14 cellular contexts compared by ENCODE assay signal in the genomic region with DNA sequence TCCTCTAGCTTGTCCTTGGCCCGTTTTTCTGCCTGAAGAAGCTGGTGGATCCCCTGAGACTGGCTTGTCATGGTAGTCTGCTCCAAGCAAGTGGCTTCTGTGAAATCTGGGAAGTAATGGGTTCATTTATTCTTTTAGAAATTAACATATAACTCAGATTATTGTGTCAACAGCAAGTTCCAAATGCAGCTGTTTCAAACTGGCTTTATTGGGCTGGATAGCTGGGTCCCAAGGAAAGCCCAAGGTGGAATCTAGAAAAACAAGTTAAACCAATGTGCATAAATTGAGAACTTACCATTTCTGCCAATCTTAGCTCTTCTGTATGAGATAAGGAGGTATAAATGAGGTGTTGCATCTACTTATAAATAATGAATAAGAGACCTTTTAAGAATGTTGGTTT. TPM values are rescaled to one million over a fixed set of nuclear protein-coding genes. Genes with fewer than 3 reads are reported as not detected.
"Had no signal": no experiment of that assay in that cellular context is flagged by ENCODE, and none has a peak within 500 bp of the region (broad histone marks: within the 10 kb centered on the region; RNA-seq: fewer than 3 reads in every experiment).

Gene ATP6V1G3 (minus strand): TSS at position 101 of the 400 bp plus-strand sequence. CDS start 30 bp downstream, at position 71.

- H3K4me1 Mint-ChIP-seq: neural progenitor cell had no signal

- H3K4me3 Mint-ChIP-seq: effector memory CD8-positive, alpha-beta T cell; neural progenitor cell had no signal

- H3K27me3 Mint-ChIP-seq: effector memory CD8-positive, alpha-beta T cell; memory B cell had no signal

- H3K9me3 Mint-ChIP-seq: effector memory CD8-positive, alpha-beta T cell; memory B cell; neural progenitor cell had no signal

- H3K9me3 ChIP-seq: left ventricle myocardium inferior, uterus had no signal

- DNase-seq: activated CD4-positive, CD25-positive, alpha-beta regulatory T cell; activated T-cell treated with anti-CD3 and anti-CD28 coated beads, Interleukin-2, amount 50 U/mL, for 1 hour; brain microvascular endothelial cell; effector memory CD8-positive, alpha-beta T cell; kidney; left ventricle myocardium inferior; retina; stimulated activated CD4-positive, alpha-beta T cell treated with anti-CD3 and anti-CD28 coated beads, Interleukin-4, amount 100 ng/mL, for 1 hour; stimulated activated CD8-positive, alpha-beta memory T cell treated with anti-CD3 and anti-CD28 coated beads, Interleukin-4, amount 100 ng/mL, for 48 hours; uterus had no signal

- H3K4me1 ChIP-seq: left ventricle myocardium inferior, neural progenitor cell, uterus had no signal

- ATAC-seq: effector memory CD8-positive, alpha-beta T cell had no signal

- H3K36me3 Mint-ChIP-seq: memory B cell, neural progenitor cell had no signal

- H3K9ac ChIP-seq: neural progenitor cell had no signal

- H3K36me3 ChIP-seq: brain microvascular endothelial cell, left ventricle myocardium inferior, neural progenitor cell, uterus had no signal

- H3K4me2 ChIP-seq: neural progenitor cell had no signal

- H3K4me3 ChIP-seq: left ventricle myocardium inferior, neural progenitor cell, uterus had no signal

- H3K27me3 ChIP-seq: brain microvascular endothelial cell, neural progenitor cell, uterus had no signal

- H3K27ac Mint-ChIP-seq: neural progenitor cell had no signal

- H3K27ac ChIP-seq: brain microvascular endothelial cell, left ventricle myocardium inferior, neural progenitor cell, uterus had no signal

- FAIRE-seq: kidney had no signal

RNA-seq across cellular contexts. Expression of gene ATP6V1G3, which starts in this region (rescaled TPM):
- total RNA-seq: epithelial cell of proximal tubule; left ventricle myocardium inferior; T-helper 1 cell treated with Interleukin-12 subunit alpha and Interleukin-12 subunit beta and Interleukin-4 antibody, amounts not matched to agents 30 ng/mL and 1 ng/mL, for 36 hours; uterus had no signal
